In genomic region chr2:85439569-85439968, GRCh38 we compare ENCODE assay signal across 9 cellular contexts. TPM values are rescaled to one million over a fixed set of nuclear protein-coding genes. Genes with fewer than 3 reads are reported as not detected.
DNase-seq lines count a peak whose midpoint lies in the region; ATAC-seq and TF ChIP-seq lines count a peak whose summit lies in the region.
"Not testable (repeated sequence)": the region's sequence is repeated elsewhere in the genome, so short reads cannot be mapped to it uniquely, and the experiment has no call there.
"Had no signal": no experiment of that assay in that cellular context is flagged by ENCODE, and none has a peak within 500 bp of the region (broad histone marks: within the 10 kb centered on the region; RNA-seq: fewer than 3 reads in every experiment).

No MANE protein-coding gene starts in this region.

- TF ChIP-seq POLR2A in IMR-90 (IDR thresholded peaks at IDR 0.05; ENCODE audit: low read depth, low read length); testis (IDR thresholded peaks at IDR 0.05): not testable (repeated sequence)

- H3K27ac ChIP-seq in IMR-90 (ENCODE audit: insufficient read depth, low read length); neuronal stem cell (replicated peaks; ENCODE audit: low read length): not testable (repeated sequence)
- peak overlapping the region; percentile 86 to 100 (median 100) for H3K27ac ChIP-seq in dorsolateral prefrontal cortex
- H3K27ac ChIP-seq in testis: peak overlapping the region; percentile 95 to 96

- H3K36me3 Mint-ChIP-seq in activated CD4-positive, alpha-beta T cell treated with anti-CD3 and anti-CD28 coated beads for 36 hours (ENCODE audit: low read depth); activated T-helper 1 cell treated with anti-CD3 and anti-CD28 coated beads, Interleukin-12 subunit alpha, Interleukin-12 subunit beta, Interleukin-2, Interleukin-4 antibody, amounts not matched to agents 30 ng/mL and 10 ng/mL and 1 ng/mL, durations not matched to agents 14 hours and 24 hours and 36 hours (ENCODE audit: low read depth); activated naive CD8-positive, alpha-beta T cell treated with anti-CD3 and anti-CD28 coated beads, Interleukin-2, amount 50 U/mL, for 24 hours (ENCODE audit: low read depth): not testable (repeated sequence)

- not testable (repeated sequence) for H3K79me1 ChIP-seq in IMR-90 (ENCODE audit: low read depth in 1 of 2, low read length in 2 of 2); neuronal stem cell (ENCODE audit: low read depth, low read length)

- H3K4me3 Mint-ChIP-seq in activated CD4-positive, alpha-beta T cell treated with anti-CD3 and anti-CD28 coated beads for 36 hours: peak overlapping the region; percentile 73
- H3K4me3 Mint-ChIP-seq in activated T-helper 1 cell treated with anti-CD3 and anti-CD28 coated beads, Interleukin-12 subunit alpha, Interleukin-12 subunit beta, Interleukin-2, Interleukin-4 antibody, amounts not matched to agents 30 ng/mL and 10 ng/mL and 1 ng/mL, durations not matched to agents 14 hours and 24 hours and 36 hours: peak overlapping the region; percentile 68
- peak overlapping the region; percentile 84 for H3K4me3 Mint-ChIP-seq in activated naive CD8-positive, alpha-beta T cell treated with anti-CD3 and anti-CD28 coated beads, Interleukin-2, amount 50 U/mL, for 24 hours

- not testable (repeated sequence) for TF ChIP-seq RAD21 in IMR-90 (IDR thresholded peaks at IDR 0.05; ENCODE audit: low read length)

- TF ChIP-seq CTCF in IMR-90 (conservative IDR thresholded peaks at IDR 0.05; ENCODE audit: low read depth, low read length); dorsolateral prefrontal cortex (IDR thresholded peaks at IDR 0.05 in 54 of 56, conservative IDR thresholded peaks at IDR 0.05 in 2 of 56; ENCODE audit: low read depth in 1 of 56, partially characterized antibody in 56 of 56); testis (IDR thresholded peaks at IDR 0.05): not testable (repeated sequence)

- not testable (repeated sequence) for H3K9me3 Mint-ChIP-seq in activated CD4-positive, alpha-beta T cell treated with anti-CD3 and anti-CD28 coated beads for 36 hours (ENCODE audit: low read depth); activated T-helper 1 cell treated with anti-CD3 and anti-CD28 coated beads, Interleukin-12 subunit alpha, Interleukin-12 subunit beta, Interleukin-2, Interleukin-4 antibody, amounts not matched to agents 30 ng/mL and 10 ng/mL and 1 ng/mL, durations not matched to agents 14 hours and 24 hours and 36 hours; activated naive CD8-positive, alpha-beta T cell treated with anti-CD3 and anti-CD28 coated beads, Interleukin-2, amount 50 U/mL, for 24 hours

- not testable (repeated sequence) for H3K9ac ChIP-seq in IMR-90 (ENCODE audit: low read depth, low read length); neuronal stem cell (ENCODE audit: low read depth, low read length, poor library complexity)

- H3K9me1 ChIP-seq in IMR-90 (ENCODE audit: insufficient read depth, low read length): peaks cover 28% of the 10 kb centered on the region

- not testable (repeated sequence) for BruUV-seq in IMR-90 (replicated peaks; lab: Mats Ljungman, UMichigan)

- H2AFZ ChIP-seq in IMR-90 (replicated peaks; ENCODE audit: low read length, poor library complexity); neuronal stem cell (ENCODE audit: low read length): not testable (repeated sequence)

- H4K91ac ChIP-seq in IMR-90 (ENCODE audit: insufficient read depth, low read depth, low read length); neuronal stem cell (ENCODE audit: low read depth, low read length, poor library complexity): not testable (repeated sequence)

- not testable (repeated sequence) for H2BK12ac ChIP-seq in neuronal stem cell (ENCODE audit: low read length)

- not testable (repeated sequence) for H3K27me3 Mint-ChIP-seq in activated CD4-positive, alpha-beta T cell treated with anti-CD3 and anti-CD28 coated beads for 36 hours; activated T-helper 1 cell treated with anti-CD3 and anti-CD28 coated beads, Interleukin-12 subunit alpha, Interleukin-12 subunit beta, Interleukin-2, Interleukin-4 antibody, amounts not matched to agents 30 ng/mL and 10 ng/mL and 1 ng/mL, durations not matched to agents 14 hours and 24 hours and 36 hours (ENCODE audit: insufficient read depth); activated naive CD8-positive, alpha-beta T cell treated with anti-CD3 and anti-CD28 coated beads, Interleukin-2, amount 50 U/mL, for 24 hours

- not testable (repeated sequence) for H2BK5ac ChIP-seq in IMR-90 (ENCODE audit: low read depth, low read length, poor library complexity, severe bottlenecking); neuronal stem cell (ENCODE audit: low read length)

- H3K4me3 ChIP-seq in IMR-90 (ENCODE audit: insufficient read depth, low read depth, low read length); dorsolateral prefrontal cortex; neuronal stem cell (ENCODE audit: low read length in 2 of 2); testis: not testable (repeated sequence)

- POLR2A ChIA-PET in IMR-90 (lab: Charles Lee; ENCODE audit: unreplicated experiment): interaction anchor here (0.6 kb wide), 1 partner anchor 14 kb away, joined by 4 read pairs; no protein-coding TSS in a partner anchor
- POLR2A ChIA-PET in activated CD4-positive, alpha-beta T cell treated with anti-CD3 and anti-CD28 coated beads for 36 hours (lab: Charles Lee): interaction anchor here (4.5 kb wide), 1 partner anchor 99 kb away, joined by 16 read pairs; the partner anchor contains the start of gene MAT2A

- H3K9me3 ChIP-seq in IMR-90 (ENCODE audit: control insufficient read depth, insufficient read depth, low read length); neuronal stem cell (replicated peaks in 1 of 2; ENCODE audit: control insufficient read depth in 2 of 2, insufficient read depth in 1 of 2, low read depth in 1 of 2, low read length in 2 of 2); testis: not testable (repeated sequence)

- H3K23ac ChIP-seq in IMR-90 (ENCODE audit: low read depth, low read length); neuronal stem cell (ENCODE audit: low read depth, low read length, poor library complexity): not testable (repeated sequence)

- 100% methylated on average over 1 of the region's 9 CpGs; no CpG with 5 or more reads in 1 of the 2 experiments for WGBS in IMR-90 (ENCODE audit: extremely low coverage in 2 of 2, insufficient read length in 1 of 2), 2 experiments
- no CpG with 5 or more reads among the region's 9 CpGs for WGBS in neuronal stem cell (ENCODE audit: extremely low coverage in 2 of 2, insufficient read length in 2 of 2, insufficient replicate concordance in 1 of 2), 2 donors
- WGBS in testis, 2 donors: 92 to 96% methylated on average over 9 of the region's 9 CpGs

- 0 out of 2 replicates have a peak overlapping the region, but pooled peaks have one; percentile 31 for H2AK5ac ChIP-seq in IMR-90 (ENCODE audit: low read depth, low read length)
- not testable (repeated sequence) for H2AK5ac ChIP-seq in neuronal stem cell (ENCODE audit: low read depth, low read length)

- H2BK120ac ChIP-seq in IMR-90 (ENCODE audit: low read depth, low read length); neuronal stem cell (ENCODE audit: low read depth, low read length): not testable (repeated sequence)

- H4K5ac ChIP-seq in IMR-90 (ENCODE audit: low read depth, low read length): not testable (repeated sequence)

- H2BK20ac ChIP-seq in IMR-90 (ENCODE audit: low read depth, low read length): not testable (repeated sequence)

- ATAC-seq in IMR-90 (ENCODE audit: low read depth); activated CD4-positive, alpha-beta T cell treated with anti-CD3 and anti-CD28 coated beads for 36 hours; activated naive CD8-positive, alpha-beta T cell treated with anti-CD3 and anti-CD28 coated beads, Interleukin-2, amount 50 U/mL, for 24 hours: not testable (repeated sequence)

- H3K4me1 Mint-ChIP-seq in activated CD4-positive, alpha-beta T cell treated with anti-CD3 and anti-CD28 coated beads for 36 hours: peaks cover 28% of the 10 kb centered on the region
- peaks cover 26% of the 10 kb centered on the region for H3K4me1 Mint-ChIP-seq in activated T-helper 1 cell treated with anti-CD3 and anti-CD28 coated beads, Interleukin-12 subunit alpha, Interleukin-12 subunit beta, Interleukin-2, Interleukin-4 antibody, amounts not matched to agents 30 ng/mL and 10 ng/mL and 1 ng/mL, durations not matched to agents 14 hours and 24 hours and 36 hours (ENCODE audit: low read depth)
- peaks cover 31% of the 10 kb centered on the region for H3K4me1 Mint-ChIP-seq in activated naive CD8-positive, alpha-beta T cell treated with anti-CD3 and anti-CD28 coated beads, Interleukin-2, amount 50 U/mL, for 24 hours

- H4K8ac ChIP-seq in IMR-90 (ENCODE audit: low read depth in 2 of 2, low read length in 2 of 2); neuronal stem cell (ENCODE audit: low read depth, low read length): not testable (repeated sequence)

- H2BK15ac ChIP-seq in IMR-90 (ENCODE audit: low read depth, low read length); neuronal stem cell (ENCODE audit: low read length): not testable (repeated sequence)

- H3K4ac ChIP-seq in IMR-90 (ENCODE audit: low read depth, low read length): peak overlapping the region; percentile 24; the same call in 1 of the 2 replicates
- not testable (repeated sequence) for H3K4ac ChIP-seq in neuronal stem cell (ENCODE audit: low read length)

- peak overlapping the region; percentile 93 for H3K27ac Mint-ChIP-seq in activated CD4-positive, alpha-beta T cell treated with anti-CD3 and anti-CD28 coated beads for 36 hours
- peak overlapping the region; percentile 77 for H3K27ac Mint-ChIP-seq in activated T-helper 1 cell treated with anti-CD3 and anti-CD28 coated beads, Interleukin-12 subunit alpha, Interleukin-12 subunit beta, Interleukin-2, Interleukin-4 antibody, amounts not matched to agents 30 ng/mL and 10 ng/mL and 1 ng/mL, durations not matched to agents 14 hours and 24 hours and 36 hours
- H3K27ac Mint-ChIP-seq in activated naive CD8-positive, alpha-beta T cell treated with anti-CD3 and anti-CD28 coated beads, Interleukin-2, amount 50 U/mL, for 24 hours: peak overlapping the region; percentile 73

- not testable (repeated sequence) for H3K56ac ChIP-seq in IMR-90 (ENCODE audit: extremely low read depth, insufficient read depth, low read length)

- H3K27me3 ChIP-seq in IMR-90 (ENCODE audit: control insufficient read depth, insufficient read depth, low read length); dorsolateral prefrontal cortex; testis: not testable (repeated sequence)
- H3K27me3 ChIP-seq in neuronal stem cell (ENCODE audit: control insufficient read depth in 3 of 3, insufficient read depth in 3 of 3, low read depth in 1 of 3, low read length in 3 of 3): peaks cover 0 to 18% (median 2%) of the 10 kb centered on the region in 3 experiments

- not testable (repeated sequence) for H4K20me1 ChIP-seq in IMR-90 (ENCODE audit: insufficient read depth, low read length)

- not testable (repeated sequence) for H3K18ac ChIP-seq in IMR-90 (ENCODE audit: low read depth, low read length)
- H3K18ac ChIP-seq in neuronal stem cell (ENCODE audit: low read length): peak overlapping the region; percentile 21

- H3K4me2 ChIP-seq in IMR-90 (ENCODE audit: low read depth, low read length); neuronal stem cell (ENCODE audit: insufficient read depth, low read length, poor library complexity, severe bottlenecking): not testable (repeated sequence)

- H2AK9ac ChIP-seq in IMR-90 (replicated peaks; ENCODE audit: low read depth, low read length, poor library complexity): not testable (repeated sequence)

- dilution Hi-C loops in IMR-90 (cut with HindIII; ENCODE audit: low sequenced_read_pairs, unreplicated experiment): not testable (repeated sequence)

- not testable (repeated sequence) for H3K14ac ChIP-seq in IMR-90 (replicated peaks; ENCODE audit: low read depth, low read length); neuronal stem cell (ENCODE audit: low read length)

- peaks cover 20% of the 10 kb centered on the region for H3K4me1 ChIP-seq in IMR-90 (ENCODE audit: control insufficient read depth, insufficient read depth, low read length)
- H3K4me1 ChIP-seq in neuronal stem cell (ENCODE audit: control insufficient read depth in 2 of 2, insufficient read depth in 1 of 2, low read depth in 1 of 2, low read length in 2 of 2): peaks cover 3 to 14% of the 10 kb centered on the region in 2 donors
- peaks cover 28% of the 10 kb centered on the region for H3K4me1 ChIP-seq in testis

- in situ Hi-C loops in IMR-90 (cut with MboI; ENCODE audit: low sequenced_read_pairs): not testable (repeated sequence)

- intact Hi-C loops in IMR-90 (cut with micrococcal nuclease); activated T-helper 1 cell treated with anti-CD3 and anti-CD28 coated beads, Interleukin-12 subunit alpha, Interleukin-12 subunit beta, Interleukin-2, Interleukin-4 antibody, amounts not matched to agents 30 ng/mL and 10 ng/mL and 1 ng/mL, durations not matched to agents 14 hours and 24 hours and 36 hours (cut with micrococcal nuclease): not testable (repeated sequence)
- intact Hi-C loops in activated CD4-positive, alpha-beta T cell treated with anti-CD3 and anti-CD28 coated beads for 36 hours (cut with DNase I, micrococcal nuclease): loop anchor here in 1 of 2 experiments (2.0 kb wide), 1 partner anchor 99 kb away; the partner anchor contains the start of gene MAT2A
- intact Hi-C loops in dorsolateral prefrontal cortex (cut with DNase I): loop anchor here in 1 of 2 donors (2.0 to 10.0 kb wide), 2 partner anchors 99 to 335 kb away; partner anchors contain the start of gene MAT2A
- intact Hi-C loops in testis (cut with DNase I; ENCODE audit: low total_unique reads): loop anchor here (5.0 kb wide), 1 partner anchor 98 kb away; the partner anchor contains the start of gene MAT2A

- CTCF ChIA-PET in IMR-90 (lab: Yijun Ruan, JAX): interaction anchor here (0.6 kb wide), 1 partner anchor 103 kb away, joined by 5 read pairs; no protein-coding TSS in a partner anchor
- CTCF ChIA-PET in activated CD4-positive, alpha-beta T cell treated with anti-CD3 and anti-CD28 coated beads for 36 hours (lab: Charles Lee): interaction anchor here (0.7 to 1.2 kb wide), 2 partner anchors 8 to 14 kb away, joined by 3 to 4 read pairs; no protein-coding TSS in a partner anchor

- not testable (repeated sequence) for H3K36me3 ChIP-seq in IMR-90 (ENCODE audit: control insufficient read depth, insufficient read depth, low read length); neuronal stem cell (replicated peaks in 1 of 2; ENCODE audit: control insufficient read depth in 2 of 2, insufficient read depth in 2 of 2, low read length in 2 of 2); testis (ENCODE audit: low read depth, missing control alignments)

- DNase-seq in IMR-90; activated CD4-positive, alpha-beta T cell treated with anti-CD3 and anti-CD28 coated beads for 36 hours; activated T-helper 1 cell treated with anti-CD3 and anti-CD28 coated beads, Interleukin-12 subunit alpha, Interleukin-12 subunit beta, Interleukin-2, Interleukin-4 antibody, amounts not matched to agents 30 ng/mL and 10 ng/mL and 1 ng/mL, durations not matched to agents 14 hours and 24 hours and 36 hours (ENCODE audit: low spot score); activated naive CD8-positive, alpha-beta T cell treated with anti-CD3 and anti-CD28 coated beads, Interleukin-2, amount 50 U/mL, for 24 hours; dorsolateral prefrontal cortex; neuronal stem cell (ENCODE audit: low spot score); testis: not testable (repeated sequence)

RNA-seq across cellular contexts. Expression of gene SH2D6, which starts 21.1 kb away (rescaled TPM):
- total RNA-seq in IMR-90 (2012; rRNA removed) (0.36 TPM in 1 of 2 replicates, not detected in the other), dorsolateral prefrontal cortex (10 to 100 TPM in 2 of 120 experiments, 1 to 10 TPM in 117, under 1 TPM in 1; 0.96 to 14.2 (median 3.5) TPM), testis (10 to 100 TPM; 11.2 to 13.6 TPM)
- polyA plus RNA-seq in IMR-90 (2012; rRNA removed) (0.32 and 0.37 TPM in 2 replicates), testis (ENCODE audit: insufficient read depth, low read depth, low replicate concordance) (15.9 TPM)
- polyA plus RNA-seq in IMR-90 (2012; cell fraction: cytosol; rRNA removed): 0.16 TPM in 1 of 2 replicates, not detected in the other
- polyA plus RNA-seq in IMR-90 (2012; cell fraction: nucleus; rRNA removed; ENCODE audit: low replicate concordance): 1.0 and 1.2 TPM in 2 replicates
- total RNA-seq in activated CD4-positive, alpha-beta T cell treated with anti-CD3 and anti-CD28 coated beads for 36 hours: 1 to 10 TPM; 1.7 to 2.2 TPM
- total RNA-seq in activated T-helper 1 cell treated with anti-CD3 and anti-CD28 coated beads, Interleukin-12 subunit alpha, Interleukin-12 subunit beta, Interleukin-2, Interleukin-4 antibody, amounts not matched to agents 30 ng/mL and 10 ng/mL and 1 ng/mL, durations not matched to agents 14 hours and 24 hours and 36 hours: 0.34 and 0.70 TPM in 2 replicates
- polyA plus RNA-seq in neuronal stem cell (2013, experiment 1 of 2): 0.15 TPM
- polyA plus RNA-seq in neuronal stem cell (2013, experiment 2 of 2): 0.15 TPM
- total RNA-seq: H1 had no signal
- polyA plus RNA-seq: IgD-negative memory B cell had no signal

RNA-seq across cellular contexts. Expression of gene CAPG, which starts 29.4 kb away (rescaled TPM):
- total RNA-seq in IMR-90 (2012; rRNA removed) (53.3 and 79.9 TPM in 2 replicates), dorsolateral prefrontal cortex (10 to 100 TPM; 11.3 to 75.2 (median 31.8) TPM), testis (10 to 100 TPM; 17.7 to 29.4 TPM)
- polyA plus RNA-seq in IMR-90 (2012; rRNA removed) (98.3 and 122 TPM in 2 replicates), testis (ENCODE audit: insufficient read depth, low read depth, low replicate concordance) (74.5 TPM)
- 106 and 143 TPM in 2 replicates for polyA plus RNA-seq in IMR-90 (2012; cell fraction: cytosol; rRNA removed)
- polyA plus RNA-seq in IMR-90 (2012; cell fraction: nucleus; rRNA removed; ENCODE audit: low replicate concordance): 43.3 and 75.0 TPM in 2 replicates
- 10 to 100 TPM; 28.3 to 45.6 TPM for total RNA-seq in activated CD4-positive, alpha-beta T cell treated with anti-CD3 and anti-CD28 coated beads for 36 hours
- 35.5 and 38.2 TPM in 2 replicates for total RNA-seq in activated T-helper 1 cell treated with anti-CD3 and anti-CD28 coated beads, Interleukin-12 subunit alpha, Interleukin-12 subunit beta, Interleukin-2, Interleukin-4 antibody, amounts not matched to agents 30 ng/mL and 10 ng/mL and 1 ng/mL, durations not matched to agents 14 hours and 24 hours and 36 hours
- polyA plus RNA-seq in neuronal stem cell (2013, experiment 1 of 2): 41.7 TPM
- polyA plus RNA-seq in neuronal stem cell (2013, experiment 2 of 2): 42.5 TPM
